Comparison of ENCODE assay signal across 1 cellular context in genomic region chr20:17225891-17226409, GRCh38.
TF ChIP-seq lines count a peak whose summit lies in the region.

No MANE protein-coding gene starts in this region.

TF ChIP-seq in GM23338, 12 proteins besides CTCF, POLR2A, EP300 and RAD21 (continued from another document):
- TF ChIP-seq REST (IDR thresholded peaks at IDR 0.05; ENCODE audit: unreplicated experiment), result no peak
TF ChIP-seq in GM23338: peak in this region for 0.
